Comparison of ENCODE assay signal across 8 cellular contexts in genomic region chr9:132768932-132769894, GRCh38.
DNase-seq lines count a peak whose midpoint lies in the region; ATAC-seq and TF ChIP-seq lines count a peak whose summit lies in the region.

No MANE protein-coding gene starts in this region.

- peak overlapping the region; percentile 97 for H3K27ac Mint-ChIP-seq in memory B cell

- peak overlapping the region; percentile 99 for H3K4me3 Mint-ChIP-seq in memory B cell

- H3K9me3 Mint-ChIP-seq in memory B cell = peaks cover 4% of the 10 kb centered on the region

- H3K27me3 Mint-ChIP-seq in memory B cell = no peaks in the 10 kb centered on the region

- peaks cover 2% of the 10 kb centered on the region for H3K36me3 Mint-ChIP-seq in memory B cell

- peak; percentile 54 for TF ChIP-seq CTCF in GM10266 (IDR thresholded peaks at IDR 0.05; ENCODE audit: control insufficient read depth, insufficient read depth, low read depth, missing control alignments)

- DNase-seq in GM10266 (ENCODE audit: extremely low spot score) (peak; percentile 81), NCI-H2196 (lab: John Stamatoyannopoulos, UW; ENCODE audit: unreplicated experiment) (peak; percentile 62), memory B cell (ENCODE audit: low spot score in 2 of 2) (peak; percentile 54 to 60), occipital lobe (lab: John Stamatoyannopoulos, UW) (no peak)
- peak; percentile 30 to 53 for DNase-seq in activated CD4-positive, alpha-beta T cell treated with anti-CD3 and anti-CD28 coated beads, Interleukin-2, amount 50 U/mL, for 24 hours (ENCODE audit: low read depth in 1 of 2, low spot score in 1 of 2)
- DNase-seq in effector CD4-positive, alpha-beta T cell = peak; percentile 54
- DNase-seq in stimulated activated CD8-positive, alpha-beta memory T cell treated with anti-CD3 and anti-CD28 coated beads, Interleukin-15, amount 100 ng/mL, for 4 hours (ENCODE audit: low read depth in 2 of 2) = peak; percentile 39 to 47

- ATAC-seq in HG02759 (IDR thresholded peaks at IDR 0.05; ENCODE audit: unreplicated experiment) (peak; percentile 52), memory B cell (ENCODE audit: low read depth) (peak; percentile 70)

- H3K4me1 Mint-ChIP-seq in memory B cell = peaks cover 6% of the 10 kb centered on the region
